29 cellular contexts compared by ENCODE assay signal in the genomic region with DNA sequence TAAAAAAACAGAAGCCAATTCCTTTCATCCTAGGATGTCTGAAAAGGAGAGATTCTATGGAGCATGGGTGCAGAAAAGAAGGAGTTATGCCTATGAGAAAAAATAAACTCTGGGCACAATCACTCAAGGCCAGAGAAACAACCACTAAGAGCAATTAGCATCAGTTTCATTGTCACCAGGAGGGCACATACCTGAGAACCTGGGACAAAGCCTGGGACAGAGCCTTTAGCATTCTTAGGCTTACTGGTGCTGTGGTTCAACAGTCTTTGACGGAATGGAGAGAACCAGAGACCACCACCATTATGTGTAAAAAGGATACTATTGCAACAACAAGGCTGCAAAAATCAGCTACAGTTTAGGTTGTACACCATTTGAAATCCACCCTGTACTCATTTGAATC.
"Had no signal": no experiment of that assay in that cellular context is flagged by ENCODE, and none has a peak within 500 bp of the region (broad histone marks: within the 10 kb centered on the region; RNA-seq: fewer than 3 reads in every experiment).

No MANE protein-coding gene starts in this region.

- H3K27ac ChIP-seq: heart right ventricle, left ventricle myocardium inferior, pancreas, prostate gland, sigmoid colon, spleen, suprapubic skin, thoracic aorta, tibial artery, upper lobe of right lung had no signal

- DNase-seq: heart right ventricle; hippocampal formation; islet precursor cell; left ventricle myocardium inferior; midbrain; mucosa of descending colon; naive thymus-derived CD8-positive, alpha-beta T cell; nucleus accumbens; pancreas; posterior cingulate gyrus; retina; right cardiac atrium; sigmoid colon; small intestine; spleen; stimulated activated CD4-positive, alpha-beta T cell treated with anti-CD3 and anti-CD28 coated beads, Interleukin-4, amount 100 ng/mL, for 24 hours; stimulated activated naive CD4-positive, alpha-beta T cell; tibial artery; trophoblast cell; upper lobe of right lung had no signal

- H3K9me3 ChIP-seq: mucosa of descending colon, pancreas, prostate gland, suprapubic skin, thoracic aorta, upper lobe of right lung had no signal

- H3K27me3 ChIP-seq: heart right ventricle, pancreas, sigmoid colon, suprapubic skin, tibial artery, upper lobe of right lung had no signal

- ATAC-seq: heart right ventricle; mucosa of descending colon; naive thymus-derived CD8-positive, alpha-beta T cell; pancreas; right cardiac atrium; stimulated activated effector memory CD8-positive, alpha-beta T cell treated with anti-CD3 and anti-CD28 coated beads, Interleukin-12 subunit alpha, Interleukin-12 subunit beta, amount 100 ng/mL, for 72 hours; upper lobe of right lung had no signal

- H3K9me3 Mint-ChIP-seq: nephron; stimulated activated effector memory CD8-positive, alpha-beta T cell treated with anti-CD3 and anti-CD28 coated beads, Interleukin-12 subunit alpha, Interleukin-12 subunit beta, amount 100 ng/mL, for 72 hours had no signal

- H3K27ac Mint-ChIP-seq: naive thymus-derived CD8-positive, alpha-beta T cell; nephron; stimulated activated effector memory CD8-positive, alpha-beta T cell treated with anti-CD3 and anti-CD28 coated beads, Interleukin-12 subunit alpha, Interleukin-12 subunit beta, amount 100 ng/mL, for 72 hours; stimulated activated naive CD8-positive, alpha-beta T cell treated with anti-CD3 and anti-CD28 coated beads, Interleukin-15, Interleukin-2, amounts not matched to agents 100 ng/mL and 50 ng/mL, for 24 hours had no signal

- H3K4me3 ChIP-seq: heart right ventricle, left ventricle myocardium inferior, lung, mucosa of descending colon, pancreas, prostate gland, sigmoid colon, spleen, suprapubic skin, thoracic aorta, tibial artery, upper lobe of right lung had no signal

- H3K36me3 ChIP-seq: heart right ventricle, left ventricle myocardium inferior, pancreas, prostate gland, sigmoid colon, spleen, suprapubic skin, thoracic aorta, tibial artery, upper lobe of right lung had no signal

- H3K4me1 ChIP-seq: heart right ventricle, left ventricle myocardium inferior, pancreas, prostate gland, sigmoid colon, spleen, suprapubic skin, tibial artery, upper lobe of right lung had no signal

- FAIRE-seq: pancreas, small intestine, urothelium cell line had no signal

- H3K4me1 Mint-ChIP-seq: naive thymus-derived CD8-positive, alpha-beta T cell; nephron; neural crest cell; stimulated activated effector memory CD8-positive, alpha-beta T cell treated with anti-CD3 and anti-CD28 coated beads, Interleukin-12 subunit alpha, Interleukin-12 subunit beta, amount 100 ng/mL, for 72 hours had no signal

- H3K4me3 Mint-ChIP-seq: naive thymus-derived CD8-positive, alpha-beta T cell; nephron; neural crest cell; stimulated activated effector memory CD8-positive, alpha-beta T cell treated with anti-CD3 and anti-CD28 coated beads, Interleukin-12 subunit alpha, Interleukin-12 subunit beta, amount 100 ng/mL, for 72 hours; stimulated activated naive CD8-positive, alpha-beta T cell treated with anti-CD3 and anti-CD28 coated beads, Interleukin-15, Interleukin-2, amounts not matched to agents 100 ng/mL and 50 ng/mL, for 24 hours had no signal

- H3K36me3 Mint-ChIP-seq: stimulated activated effector memory CD8-positive, alpha-beta T cell treated with anti-CD3 and anti-CD28 coated beads, Interleukin-12 subunit alpha, Interleukin-12 subunit beta, amount 100 ng/mL, for 72 hours had no signal
